In the genomic region with DNA sequence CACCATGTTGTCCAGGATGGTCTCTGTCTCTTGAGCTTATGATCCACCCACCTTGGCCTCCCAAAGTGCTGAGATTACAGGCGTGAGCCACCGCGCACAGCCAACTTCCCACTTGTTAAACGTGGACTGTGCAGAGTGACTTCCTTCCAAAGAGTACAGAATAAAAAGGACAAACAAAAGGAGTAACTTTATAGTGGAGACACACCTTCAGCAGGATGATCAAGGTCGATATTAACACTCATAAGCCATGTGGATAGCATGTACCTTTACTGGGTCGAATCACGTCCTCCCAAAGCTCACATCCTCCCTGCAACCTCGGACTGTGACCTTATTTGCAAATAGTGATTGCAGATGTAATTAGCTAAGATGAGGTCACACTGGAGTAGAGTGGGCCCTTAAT, we compare ENCODE assay signal across 17 cellular contexts. TPM values are rescaled to one million over a fixed set of nuclear protein-coding genes. Genes with fewer than 3 reads are reported as not detected.
DNase-seq lines count a peak whose midpoint lies in the region; ATAC-seq and TF ChIP-seq lines count a peak whose summit lies in the region.
"Had no signal": no experiment of that assay in that cellular context is flagged by ENCODE, and none has a peak within 500 bp of the region (broad histone marks: within the 10 kb centered on the region; RNA-seq: fewer than 3 reads in every experiment).

No MANE protein-coding gene starts in this region.

- H3K27ac ChIP-seq in smooth muscle cell (ENCODE audit: low read depth) = no peak overlapping the region
- H3K27ac ChIP-seq: KMS-11 had no signal

- H3K4me3 Mint-ChIP-seq in stimulated activated naive CD8-positive, alpha-beta T cell treated with anti-CD3 and anti-CD28 coated beads, Interleukin-15, amount 100 ng/mL, for 72 hours = peak overlapping the region; percentile 5 to 49
- H3K4me3 Mint-ChIP-seq in endothelial cell (ENCODE audit: unreplicated experiment) (peak overlapping the region; percentile 20), natural killer cell (peak overlapping the region; percentile 47)

- no peaks in the 10 kb centered on the region for H3K79me2 ChIP-seq in smooth muscle cell (ENCODE audit: low read depth)

- no peaks in the 10 kb centered on the region for H3K36me3 ChIP-seq in smooth muscle cell (ENCODE audit: low read depth)

- peaks cover 3% of the 10 kb centered on the region for H3K36me3 Mint-ChIP-seq in endothelial cell (ENCODE audit: low read depth, unreplicated experiment)
- H3K36me3 Mint-ChIP-seq in natural killer cell = no peaks in the 10 kb centered on the region

- H3K27me3 Mint-ChIP-seq in stimulated activated naive CD8-positive, alpha-beta T cell treated with anti-CD3 and anti-CD28 coated beads, Interleukin-15, amount 100 ng/mL, for 72 hours = no peaks in the 10 kb centered on the region
- peaks cover 1% of the 10 kb centered on the region for H3K27me3 Mint-ChIP-seq in endothelial cell (ENCODE audit: unreplicated experiment)
- peaks cover 0 to 2% of the 10 kb centered on the region in 2 donors for H3K27me3 Mint-ChIP-seq in natural killer cell (ENCODE audit: low read depth in 2 of 2)

- 92% methylated on average over 8 of the region's 8 CpGs for WGBS in smooth muscle cell (ENCODE audit: low lambda C conversion rate)

- no peak overlapping the region for H2AFZ ChIP-seq in smooth muscle cell (ENCODE audit: low read depth)

- TF ChIP-seq CTCF in endothelial cell (IDR thresholded peaks at IDR 0.05; ENCODE audit: unreplicated experiment) = no peak
- TF ChIP-seq CTCF in natural killer cell (IDR thresholded peaks at IDR 0.05) = no peak
- TF ChIP-seq CTCF in smooth muscle cell (IDR thresholded peaks at IDR 0.05; ENCODE audit: borderline replicate concordance, insufficient read depth, poor library complexity, severe bottlenecking) = no peak

- no peaks in the 10 kb centered on the region for H3F3A ChIP-seq in smooth muscle cell (ENCODE audit: low read depth)

- H4K20me1 ChIP-seq in smooth muscle cell (ENCODE audit: low read depth) = no peaks in the 10 kb centered on the region

- no peak for DNase-seq in stimulated activated naive CD8-positive, alpha-beta T cell treated with anti-CD3 and anti-CD28 coated beads, Interleukin-15, amount 100 ng/mL, for 72 hours
- no peak for DNase-seq in stimulated activated naive CD8-positive, alpha-beta T cell treated with anti-CD3 and anti-CD28 coated beads, Interleukin-15, Interleukin-2, amounts not matched to agents 100 U/mL and 50 U/mL, for 24 hours
- DNase-seq in endothelial cell (ENCODE audit: low spot score) (no peak), natural killer cell (no peak), T-helper 9 cell (no peak), NCI-H345 treated with DMSO at 0.1 percent for 48 hours (lab: John Stamatoyannopoulos, UW; ENCODE audit: unreplicated experiment) (no peak), smooth muscle cell (lab: John Stamatoyannopoulos, UW; ENCODE audit: unreplicated experiment) (no peak), iPS-NIHi11 (ENCODE audit: low spot score) (no peak)
- DNase-seq: DMS53, GDM1, IMR-90, NCI-H1092 treated with DMSO at 0.1 percent for 48 hours, NCI-H2029, NCI-H226, NCI-H524 had no signal

- no peaks in the 10 kb centered on the region for H3K4me1 ChIP-seq in smooth muscle cell (ENCODE audit: low read depth)

- no peak overlapping the region for H3K27ac Mint-ChIP-seq in stimulated activated naive CD8-positive, alpha-beta T cell treated with anti-CD3 and anti-CD28 coated beads, Interleukin-15, amount 100 ng/mL, for 72 hours
- H3K27ac Mint-ChIP-seq in endothelial cell (ENCODE audit: unreplicated experiment) = no peak overlapping the region
- peak overlapping the region in 1 of 2 donors; percentile 11 for H3K27ac Mint-ChIP-seq in natural killer cell

- intact Hi-C loops in natural killer cell (cut with micrococcal nuclease) = no loop called here

- no peak for ATAC-seq in stimulated activated naive CD8-positive, alpha-beta T cell treated with anti-CD3 and anti-CD28 coated beads, Interleukin-15, amount 100 ng/mL, for 72 hours
- no peak for ATAC-seq in stimulated activated naive CD8-positive, alpha-beta T cell treated with anti-CD3 and anti-CD28 coated beads, Interleukin-15, Interleukin-2, amounts not matched to agents 100 U/mL and 50 U/mL, for 24 hours
- ATAC-seq in natural killer cell = no peak
- ATAC-seq: Panc1 had no signal

- no peak overlapping the region for H3K4me3 ChIP-seq in smooth muscle cell

- no peak overlapping the region for H3K4me2 ChIP-seq in smooth muscle cell
- H3K4me2 ChIP-seq: KMS-11 had no signal

- no peaks in the 10 kb centered on the region for H3K9me3 Mint-ChIP-seq in stimulated activated naive CD8-positive, alpha-beta T cell treated with anti-CD3 and anti-CD28 coated beads, Interleukin-15, amount 100 ng/mL, for 72 hours
- H3K9me3 Mint-ChIP-seq in endothelial cell (ENCODE audit: unreplicated experiment) (no peaks in the 10 kb centered on the region), natural killer cell (no peaks in the 10 kb centered on the region)

- no peak overlapping the region for H3K9ac ChIP-seq in smooth muscle cell (ENCODE audit: low read depth)
- H3K9ac ChIP-seq: KMS-11 had no signal

- no peaks in the 10 kb centered on the region for H3K9me3 ChIP-seq in smooth muscle cell (replicated peaks; ENCODE audit: low read depth)

- no peaks in the 10 kb centered on the region for H3K27me3 ChIP-seq in smooth muscle cell (ENCODE audit: low read depth)

- H3K4me1 Mint-ChIP-seq in stimulated activated naive CD8-positive, alpha-beta T cell treated with anti-CD3 and anti-CD28 coated beads, Interleukin-15, amount 100 ng/mL, for 72 hours = peaks cover 10% of the 10 kb centered on the region
- H3K4me1 Mint-ChIP-seq in endothelial cell (ENCODE audit: unreplicated experiment) (no peaks in the 10 kb centered on the region), natural killer cell (peaks cover 10% of the 10 kb centered on the region in 2 donors)

RNA-seq across cellular contexts. Expression of gene ZFP1, which starts 10.1 kb away (rescaled TPM):
- total RNA-seq in endothelial cell (ENCODE audit: unreplicated experiment) (12.0 TPM), natural killer cell (10 to 100 TPM in 2 of 3 donors, 1 to 10 TPM in 1; 9.0 to 16.2 (median 14.9) TPM), smooth muscle cell (15.0 and 29.0 TPM in 2 replicates)
- polyA plus RNA-seq in smooth muscle cell = 12.5 and 12.6 TPM in 2 replicates

RNA-seq across cellular contexts. Expression of gene LDHD, which starts 21.7 kb away (rescaled TPM):
- 0.36 TPM for total RNA-seq in endothelial cell (ENCODE audit: unreplicated experiment)
- total RNA-seq in natural killer cell = 1 to 10 TPM in 1 of 3 donors, under 1 TPM in 1, not detected in 1; 0.12 to 1.3 TPM
- total RNA-seq in smooth muscle cell = 0.67 and 0.85 TPM in 2 replicates
- polyA plus RNA-seq in smooth muscle cell = 1.2 and 1.5 TPM in 2 replicates
